ENCODE assay signal across 31 cellular contexts in genomic region chr11:70353329-70353728, GRCh38.
"Had no signal": no experiment of that assay in that cellular context is flagged by ENCODE, and none has a peak within 500 bp of the region (broad histone marks: within the 10 kb centered on the region; RNA-seq: fewer than 3 reads in every experiment).

No MANE protein-coding gene starts in this region.

- H3K27ac ChIP-seq: ascending aorta, breast epithelium, cardiac muscle cell, dorsolateral prefrontal cortex, epithelial cell of prostate, esophagus squamous epithelium, gastroesophageal sphincter, WERI-Rb-1 had no signal

- H3K4me3 Mint-ChIP-seq: activated CD4-positive, alpha-beta memory T cell treated with anti-CD3 and anti-CD28 coated beads, Interleukin-2, amount 10 ng/mL, durations not matched to agents 7 days and 5 days; activated CD4-positive, alpha-beta T cell treated with anti-CD3 and anti-CD28 coated beads, Interleukin-2, amount 10 ng/mL, durations not matched to agents 7 days and 5 days; activated naive CD4-positive, alpha-beta T cell treated with anti-CD3 and anti-CD28 coated beads, Interleukin-2, amount 50 U/mL, for 24 hours; activated naive CD8-positive, alpha-beta T cell treated with anti-CD3 and anti-CD28 coated beads for 36 hours; activated T-cell treated with anti-CD3 and anti-CD28 coated beads, Interleukin-2, amount 50 U/mL, for 4 hours; activated T-helper 17 cell treated with anti-CD3 and anti-CD28 coated beads, Interleukin-2, amount 50 U/mL, for 72 hours; brain; dendritic cell treated with granulocyte-macrophage colony-stimulating factor and Interleukin-4, amounts not matched to agents 40 ng/mL and 50 ng/mL, for 4 days; T-helper 17 cell; T-helper 2 cell treated with Interferon-gamma antibody and Interleukin-4, amounts not matched to agents 5 μg/mL and 100 μg/mL, for 36 hours had no signal

- H3K27me3 ChIP-seq: ascending aorta, breast epithelium, cardiac muscle cell, dorsolateral prefrontal cortex, esophagus squamous epithelium, gastroesophageal sphincter had no signal

- H3K9me3 Mint-ChIP-seq: activated CD4-positive, alpha-beta memory T cell treated with anti-CD3 and anti-CD28 coated beads, Interleukin-2, amount 10 ng/mL, durations not matched to agents 7 days and 5 days; activated CD4-positive, alpha-beta T cell treated with anti-CD3 and anti-CD28 coated beads, Interleukin-2, amount 10 ng/mL, durations not matched to agents 7 days and 5 days; activated naive CD4-positive, alpha-beta T cell treated with anti-CD3 and anti-CD28 coated beads, Interleukin-2, amount 50 U/mL, for 24 hours; activated naive CD8-positive, alpha-beta T cell treated with anti-CD3 and anti-CD28 coated beads for 36 hours; activated T-cell treated with anti-CD3 and anti-CD28 coated beads, Interleukin-2, amount 50 U/mL, for 4 hours; activated T-helper 17 cell treated with anti-CD3 and anti-CD28 coated beads, Interleukin-2, amount 50 U/mL, for 72 hours; brain; dendritic cell treated with granulocyte-macrophage colony-stimulating factor and Interleukin-4, amounts not matched to agents 40 ng/mL and 50 ng/mL, for 4 days; T-helper 2 cell treated with Interferon-gamma antibody and Interleukin-4, amounts not matched to agents 5 μg/mL and 100 μg/mL, for 36 hours had no signal

- H3K27ac Mint-ChIP-seq: activated CD4-positive, alpha-beta memory T cell treated with anti-CD3 and anti-CD28 coated beads, Interleukin-2, amount 10 ng/mL, durations not matched to agents 7 days and 5 days; activated CD4-positive, alpha-beta T cell treated with anti-CD3 and anti-CD28 coated beads, Interleukin-2, amount 10 ng/mL, durations not matched to agents 7 days and 5 days; activated naive CD4-positive, alpha-beta T cell treated with anti-CD3 and anti-CD28 coated beads, Interleukin-2, amount 50 U/mL, for 24 hours; activated naive CD8-positive, alpha-beta T cell treated with anti-CD3 and anti-CD28 coated beads for 36 hours; activated T-helper 17 cell treated with anti-CD3 and anti-CD28 coated beads, Interleukin-2, amount 50 U/mL, for 72 hours; dendritic cell treated with granulocyte-macrophage colony-stimulating factor and Interleukin-4, amounts not matched to agents 40 ng/mL and 50 ng/mL, for 4 days; T-helper 17 cell; T-helper 2 cell treated with Interferon-gamma antibody and Interleukin-4, amounts not matched to agents 5 μg/mL and 100 μg/mL, for 36 hours had no signal

- H3K27me3 Mint-ChIP-seq: activated CD4-positive, alpha-beta memory T cell treated with anti-CD3 and anti-CD28 coated beads, Interleukin-2, amount 10 ng/mL, durations not matched to agents 7 days and 5 days; activated CD4-positive, alpha-beta T cell treated with anti-CD3 and anti-CD28 coated beads, Interleukin-2, amount 10 ng/mL, durations not matched to agents 7 days and 5 days; activated naive CD4-positive, alpha-beta T cell treated with anti-CD3 and anti-CD28 coated beads, Interleukin-2, amount 50 U/mL, for 24 hours; activated naive CD8-positive, alpha-beta T cell treated with anti-CD3 and anti-CD28 coated beads for 36 hours; activated T-helper 17 cell treated with anti-CD3 and anti-CD28 coated beads, Interleukin-2, amount 50 U/mL, for 72 hours; brain; dendritic cell treated with granulocyte-macrophage colony-stimulating factor and Interleukin-4, amounts not matched to agents 40 ng/mL and 50 ng/mL, for 4 days; T-helper 17 cell had no signal

- H3K4me1 ChIP-seq: breast epithelium, esophagus squamous epithelium, gastroesophageal sphincter had no signal

- DNase-seq: activated CD4-positive, alpha-beta memory T cell treated with anti-CD3 and anti-CD28 coated beads, Interleukin-2, amount 10 ng/mL, durations not matched to agents 7 days and 5 days; activated CD4-positive, alpha-beta T cell treated with anti-CD3 and anti-CD28 coated beads for 1 hour; activated CD4-positive, alpha-beta T cell treated with anti-CD3 and anti-CD28 coated beads for 4 hours; activated CD4-positive, alpha-beta T cell treated with anti-CD3 and anti-CD28 coated beads, Interleukin-2, amount 10 ng/mL, durations not matched to agents 7 days and 5 days; activated CD4-positive, alpha-beta T cell treated with anti-CD3 and anti-CD28 coated beads, Interleukin-2, amount 50 U/mL, for 4 hours; activated effector memory CD4-positive, alpha-beta T cell treated with Interleukin-2 at 50 U/mL for 16 hours; activated gamma-delta T cell treated with Interleukin-2 at 50 U/mL for 16 hours; activated naive CD4-positive, alpha-beta T cell treated with Interleukin-2 at 50 U/mL for 16 hours; activated naive CD8-positive, alpha-beta T cell treated with anti-CD3 and anti-CD28 coated beads for 36 hours; activated T-cell treated with anti-CD3 and anti-CD28 coated beads, Interleukin-2, amount 50 U/mL, for 4 hours; central memory CD4-positive, alpha-beta T cell; dorsolateral prefrontal cortex; effector memory CD4-positive, alpha-beta T cell; esophagus squamous epithelium; foreskin melanocyte; head of caudate nucleus; T-helper 1 cell; T-helper 17 cell; T1000; WERI-Rb-1 had no signal

- H3K4me3 ChIP-seq: ascending aorta, breast epithelium, cardiac muscle cell, coronary artery, dorsolateral prefrontal cortex, esophagus squamous epithelium, gastroesophageal sphincter had no signal

- ATAC-seq: activated T-cell treated with anti-CD3 and anti-CD28 coated beads, Interleukin-2, amount 50 U/mL, for 4 hours; activated T-helper 17 cell treated with anti-CD3 and anti-CD28 coated beads, Interleukin-2, amount 50 U/mL, for 72 hours; gastroesophageal sphincter; T-helper 17 cell had no signal

- H3K4me1 Mint-ChIP-seq: activated CD4-positive, alpha-beta memory T cell treated with anti-CD3 and anti-CD28 coated beads, Interleukin-2, amount 10 ng/mL, durations not matched to agents 7 days and 5 days; activated CD4-positive, alpha-beta T cell treated with anti-CD3 and anti-CD28 coated beads, Interleukin-2, amount 10 ng/mL, durations not matched to agents 7 days and 5 days; activated naive CD4-positive, alpha-beta T cell treated with anti-CD3 and anti-CD28 coated beads, Interleukin-2, amount 50 U/mL, for 24 hours; activated naive CD8-positive, alpha-beta T cell treated with anti-CD3 and anti-CD28 coated beads for 36 hours; activated T-helper 17 cell treated with anti-CD3 and anti-CD28 coated beads, Interleukin-2, amount 50 U/mL, for 72 hours; brain; T-helper 17 cell had no signal
